In the genomic region with DNA sequence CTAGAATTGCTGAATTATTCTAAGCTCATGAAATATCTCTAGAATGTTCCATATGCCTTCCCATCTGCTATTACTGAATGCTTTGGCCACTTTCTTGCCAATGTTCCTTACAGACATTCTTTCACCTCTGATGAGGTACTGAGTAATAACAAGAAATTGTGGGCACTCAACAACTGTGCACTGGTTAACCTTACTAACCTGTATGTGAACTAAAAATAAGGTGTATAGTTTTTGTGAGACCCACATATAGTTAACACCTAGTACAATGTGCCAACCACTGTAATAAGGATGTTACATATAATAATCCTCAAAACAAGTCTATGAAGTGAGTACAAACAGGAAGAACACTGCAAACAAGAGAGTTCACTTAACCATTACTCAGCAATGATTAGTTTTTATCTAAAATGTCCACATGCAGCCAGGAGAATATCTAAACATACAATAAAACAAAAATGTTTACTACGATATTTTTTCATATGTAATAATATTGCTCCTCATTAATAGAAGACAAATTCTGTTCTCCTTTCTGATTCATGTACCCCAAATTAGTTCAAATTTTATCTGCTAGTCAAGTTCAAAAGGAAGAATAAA, we compare ENCODE assay signal across 11 cellular contexts. TPM values are rescaled to one million over a fixed set of nuclear protein-coding genes. Genes with fewer than 3 reads are reported as not detected.
A peak's percentile ranks its signal among the peaks of the same experiment; 100 is the strongest.
DNase-seq lines count a peak whose midpoint lies in the region; ATAC-seq, FAIRE-seq and TF ChIP-seq lines count a peak whose summit lies in the region.
"Had no signal": no experiment of that assay in that cellular context is flagged by ENCODE, and none has a peak within 500 bp of the region (broad histone marks: within the 10 kb centered on the region; RNA-seq: fewer than 3 reads in every experiment).

No MANE protein-coding gene starts in this region.

- H3K4me1 ChIP-seq in OCI-LY3 (ENCODE audit: low read length) (peaks cover 50% of the 10 kb centered on the region), endodermal cell (ENCODE audit: control insufficient read depth, insufficient read depth, low read length) (no peaks in the 10 kb centered on the region), aorta (ENCODE audit: control insufficient read depth in 1 of 2, insufficient read depth in 2 of 2, low read length in 2 of 2) (peaks cover 0 to 2% of the 10 kb centered on the region in 2 donors)

- no peak overlapping the region for H2AFZ ChIP-seq in OCI-LY3 (ENCODE audit: low read depth, low read length)

- no peaks in the 10 kb centered on the region for H3K9me3 ChIP-seq in CD4-positive, alpha-beta T cell (ENCODE audit: control insufficient read depth, low read length)
- H3K9me3 ChIP-seq in OCI-LY3 (ENCODE audit: insufficient read depth, low read length) (no peaks in the 10 kb centered on the region), endodermal cell (ENCODE audit: control insufficient read depth, low read length) (peaks cover 22% of the 10 kb centered on the region), aorta (ENCODE audit: control insufficient read depth, low read length) (no peaks in the 10 kb centered on the region)
- H3K9me3 ChIP-seq: Caco-2 had no signal

- H3K36me3 ChIP-seq in OCI-LY3 (replicated peaks; ENCODE audit: low read depth, low read length) (peaks cover 10% of the 10 kb centered on the region), endodermal cell (ENCODE audit: control insufficient read depth, insufficient read depth, low read length) (peaks cover 27% of the 10 kb centered on the region), aorta (ENCODE audit: control insufficient read depth in 1 of 2, insufficient read depth in 2 of 2, low read length in 1 of 2) (no peaks in the 10 kb centered on the region)

- no peaks in the 10 kb centered on the region for H3K9me3 Mint-ChIP-seq in CD4-positive, alpha-beta T cell
- H3K9me3 Mint-ChIP-seq in endodermal cell, result no peaks in the 10 kb centered on the region
- no peaks in the 10 kb centered on the region for H3K9me3 Mint-ChIP-seq in WTC11

- H3K4me3 ChIP-seq in OCI-LY3 (ENCODE audit: low read length) (no peak overlapping the region), endodermal cell (ENCODE audit: low read length) (peak overlapping the region; percentile 90), aorta (ENCODE audit: low read length in 2 of 2) (no peak overlapping the region)

- intact Hi-C loops in CD4-positive, alpha-beta T cell (cut with DNase I, micrococcal nuclease), result no loop called here
- intact Hi-C loops in aorta (cut with DNase I), result no loop called here

- H3K9ac ChIP-seq in OCI-LY3 (ENCODE audit: low read length) (no peak overlapping the region), endodermal cell (ENCODE audit: extremely low read depth, low read length, poor library complexity, severe bottlenecking) (no peak overlapping the region)

- peaks cover 37% of the 10 kb centered on the region for H3K36me3 Mint-ChIP-seq in CD4-positive, alpha-beta T cell (ENCODE audit: low read depth)
- H3K36me3 Mint-ChIP-seq in endodermal cell (ENCODE audit: low read depth) (peaks cover 11% of the 10 kb centered on the region), WTC11 (no peaks in the 10 kb centered on the region)

- no peak for ATAC-seq in CD4-positive, alpha-beta T cell (ENCODE audit: poor library complexity)
- ATAC-seq in aorta (ENCODE audit: low FRiP score) (no peak), WTC11 (no peak)

- H3K27ac ChIP-seq in CD4-positive, alpha-beta T cell (ENCODE audit: low read depth, low read length), result no peak overlapping the region
- H3K27ac ChIP-seq in OCI-LY3 (ENCODE audit: low read length) (no peak overlapping the region), endodermal cell (ENCODE audit: low read depth, low read length) (no peak overlapping the region), aorta (ENCODE audit: low read depth in 1 of 2, low read length in 2 of 2) (no peak overlapping the region)
- H3K27ac ChIP-seq: epithelial cell of prostate had no signal

- no peak overlapping the region for H3K27ac Mint-ChIP-seq in CD4-positive, alpha-beta T cell
- no peak overlapping the region for H3K27ac Mint-ChIP-seq in endodermal cell
- H3K27ac Mint-ChIP-seq in WTC11, result no peak overlapping the region

- H3K4me2 ChIP-seq in OCI-LY3 (ENCODE audit: low read length), result peak overlapping the region; percentile 85

- WGBS in endodermal cell (ENCODE audit: insufficient coverage in 1 of 2, insufficient read length in 1 of 2), 2 experiments, result 100% methylated on average over 1 of the region's 1 CpG; no CpG with 5 or more reads in 1 of the 2 experiments
- 94 to 96% methylated on average over 1 of the region's 1 CpG for WGBS in aorta, 2 donors

- POLR2A ChIA-PET in CD4-positive, alpha-beta T cell (lab: Charles Lee), result interaction anchor here (1.3 to 5.7 kb wide), 2 partner anchors 39 to 40 kb away, joined by 4 to 179 read pairs; no protein-coding TSS in a partner anchor
- POLR2A ChIA-PET in WTC11 (lab: Charles Lee), result no interaction called here

- H3K79me2 ChIP-seq in OCI-LY3 (ENCODE audit: low read length), result peaks cover 91% of the 10 kb centered on the region

- no peaks in the 10 kb centered on the region for H3K27me3 Mint-ChIP-seq in CD4-positive, alpha-beta T cell
- no peaks in the 10 kb centered on the region for H3K27me3 Mint-ChIP-seq in endodermal cell (ENCODE audit: insufficient read depth)
- H3K27me3 Mint-ChIP-seq in WTC11 (ENCODE audit: low read depth), result peaks cover 10% of the 10 kb centered on the region

- DNase-seq in CD4-positive, alpha-beta T cell, result no peak
- DNase-seq in GM18507 (ENCODE audit: extremely low spot score, insufficient read length, low read depth) (peak; percentile 20), endodermal cell (no peak), superior temporal gyrus (ENCODE audit: extremely low spot score) (no peak), NCI-H2081 treated with DMSO at 0.1 percent for 48 hours (lab: John Stamatoyannopoulos, UW) (no peak), aorta (no peak), WTC11 (ENCODE audit: low spot score) (no peak)
- DNase-seq: Caco-2; stimulated activated naive CD4-positive, alpha-beta T cell treated with Interleukin-2 at 50 U/mL for 16 hours had no signal

- peak; percentile 75 for FAIRE-seq in GM18507 (lab: Jason Lieb, UNC)

- H3K4me3 Mint-ChIP-seq in CD4-positive, alpha-beta T cell, result peak overlapping the region; percentile 52
- H3K4me3 Mint-ChIP-seq in endodermal cell, result no peak overlapping the region
- H3K4me3 Mint-ChIP-seq in WTC11, result no peak overlapping the region

- H3K4me1 Mint-ChIP-seq in CD4-positive, alpha-beta T cell (ENCODE audit: low read depth), result peaks cover 78% of the 10 kb centered on the region
- H3K4me1 Mint-ChIP-seq in endodermal cell, result peaks cover 13% of the 10 kb centered on the region
- H3K4me1 Mint-ChIP-seq in WTC11, result peaks cover 28% of the 10 kb centered on the region

- CTCF ChIA-PET in CD4-positive, alpha-beta T cell (lab: Charles Lee), result no interaction called here
- CTCF ChIA-PET in WTC11 (lab: Charles Lee), result interaction anchor here (0.6 to 1.5 kb wide), 2 partner anchors 32 to 36 kb away, joined by 3 to 4 read pairs; no protein-coding TSS in a partner anchor

- no peaks in the 10 kb centered on the region for H3K27me3 ChIP-seq in CD4-positive, alpha-beta T cell (ENCODE audit: control insufficient read depth, insufficient read depth, low read length)
- H3K27me3 ChIP-seq in OCI-LY3 (ENCODE audit: low read depth, low read length) (no peaks in the 10 kb centered on the region), endodermal cell (ENCODE audit: control insufficient read depth, insufficient read depth, low read length, poor library complexity, severe bottlenecking) (no peaks in the 10 kb centered on the region), aorta (ENCODE audit: control insufficient read depth in 1 of 2, insufficient read depth in 2 of 2, low read length in 1 of 2) (no peaks in the 10 kb centered on the region)

- no peak for TF ChIP-seq CTCF in CD4-positive, alpha-beta T cell (IDR thresholded peaks at IDR 0.05)
- TF ChIP-seq CTCF in OCI-LY3 (IDR thresholded peaks at IDR 0.05; ENCODE audit: low read depth, low read length) (no peak), endodermal cell (conservative IDR thresholded peaks at IDR 0.05) (no peak), WTC11 (IDR thresholded peaks at IDR 0.05) (no peak)

- H4K20me1 ChIP-seq in OCI-LY3 (ENCODE audit: insufficient read depth, low read length), result peaks cover 70% of the 10 kb centered on the region

TF ChIP-seq in WTC11, 78 proteins besides CTCF, POLR2A, EP300 and RAD21 (continues in another document):
- TF ChIP-seq, protein P1, sequence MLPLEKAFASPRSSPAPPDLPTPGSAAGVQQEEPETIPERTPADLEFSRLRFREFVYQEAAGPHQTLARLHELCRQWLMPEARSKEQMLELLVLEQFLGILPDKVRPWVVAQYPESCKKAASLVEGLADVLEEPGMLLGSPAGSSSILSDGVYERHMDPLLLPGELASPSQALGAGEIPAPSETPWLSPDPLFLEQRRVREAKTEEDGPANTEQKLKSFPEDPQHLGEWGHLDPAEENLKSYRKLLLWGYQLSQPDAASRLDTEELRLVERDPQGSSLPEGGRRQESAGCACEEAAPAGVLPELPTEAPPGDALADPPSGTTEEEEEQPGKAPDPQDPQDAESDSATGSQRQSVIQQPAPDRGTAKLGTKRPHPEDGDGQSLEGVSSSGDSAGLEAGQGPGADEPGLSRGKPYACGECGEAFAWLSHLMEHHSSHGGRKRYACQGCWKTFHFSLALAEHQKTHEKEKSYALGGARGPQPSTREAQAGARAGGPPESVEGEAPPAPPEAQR (CRISPR knock-in tag; IDR thresholded peaks at IDR 0.05), result no peak
- no peak for TF ChIP-seq RORB (CRISPR knock-in tag; IDR thresholded peaks at IDR 0.05)
- TF ChIP-seq NR1H2 (CRISPR knock-in tag; IDR thresholded peaks at IDR 0.05), result no peak

RNA-seq across cellular contexts. Expression of a gene that starts 4.4 kb away (rescaled TPM):
- 10 to 100 TPM; 42.5 to 44.5 TPM for total RNA-seq in CD4-positive, alpha-beta T cell
- total RNA-seq in endodermal cell, result 10 to 100 TPM; 26.2 to 27.1 TPM
- polyA plus RNA-seq in endodermal cell (2013, experiment 1 of 2), result 11.2 TPM
- polyA plus RNA-seq in endodermal cell (2013, experiment 2 of 2), result 11.2 TPM
- 10 to 100 TPM; 21.1 to 29.8 TPM for total RNA-seq in aorta
- polyA plus RNA-seq in aorta, result 1 to 10 TPM; 1.1 to 6.0 TPM
- total RNA-seq in WTC11 (2021), result 16.1 to 20.0 TPM (median 17.2 TPM) in 3 replicates
